In genomic region chr14:68589447-68590232, GRCh38 we compare ENCODE assay signal across 10 cellular contexts.
DNase-seq lines count a peak whose midpoint lies in the region; ATAC-seq and TF ChIP-seq lines count a peak whose summit lies in the region.
"Had no signal": no experiment of that assay in that cellular context is flagged by ENCODE, and none has a peak within 500 bp of the region (broad histone marks: within the 10 kb centered on the region; RNA-seq: fewer than 3 reads in every experiment).

No MANE protein-coding gene starts in this region.

- ATAC-seq in Right ventricle myocardium superior (ENCODE audit: poor library complexity): peak; percentile 77
- ATAC-seq: left lung had no signal

- POLR2A ChIA-PET in A673 (lab: Charles Lee; ENCODE audit: low non-redundant PET): interaction anchor here (0.6 kb wide), 1 partner anchor 53 kb away, joined by 3 read pairs; no protein-coding TSS in a partner anchor

- H3K36me3 ChIP-seq in A673 (ENCODE audit: insufficient read depth, low read length, poor library complexity, severe bottlenecking) (no peaks in the 10 kb centered on the region), ovary (no peaks in the 10 kb centered on the region), MG63 (no peaks in the 10 kb centered on the region)
- H3K36me3 ChIP-seq: left lung had no signal

- H3K9me3 Mint-ChIP-seq in CD14-positive monocyte: peaks cover 0 to 1% (median 0%) of the 10 kb centered on the region in 7 donors

- H3K27me3 ChIP-seq in A673 (replicated peaks; ENCODE audit: insufficient read depth, low read depth, low read length, poor library complexity): no peaks in the 10 kb centered on the region
- H3K27me3 ChIP-seq in ovary: no peaks in the 10 kb centered on the region
- H3K27me3 ChIP-seq in MG63: no peaks in the 10 kb centered on the region
- H3K27me3 ChIP-seq: left lung had no signal

- intact Hi-C loops in A673 (cut with micrococcal nuclease; ENCODE audit: unreplicated experiment): no loop called here
- intact Hi-C loops in Right ventricle myocardium superior (cut with DNase I): no loop called here
- intact Hi-C loops in ovary (cut with DNase I): loop anchor here in 1 of 4 donors (5.0 kb wide), 1 partner anchor 68 kb away; no protein-coding TSS in a partner anchor
- intact Hi-C loops in CD14-positive monocyte (cut with micrococcal nuclease): no loop called here

- TF ChIP-seq CTCF in A673 (conservative IDR thresholded peaks at IDR 0.05; ENCODE audit: low read depth, low read length) (no peak), ovary (IDR thresholded peaks at IDR 0.05) (no peak), CD14-positive monocyte (IDR thresholded peaks at IDR 0.05) (no peak)

- H3K9me3 ChIP-seq in A673 (ENCODE audit: low read depth, low read length, poor library complexity, severe bottlenecking) (no peaks in the 10 kb centered on the region), ovary (no peaks in the 10 kb centered on the region), MG63 (no peaks in the 10 kb centered on the region)
- H3K9me3 ChIP-seq: left lung had no signal

- H3K36me3 Mint-ChIP-seq in CD14-positive monocyte: peaks cover 0 to 6% of the 10 kb centered on the region in 2 donors

- H3K27ac ChIP-seq in A673 (ENCODE audit: low read depth, low read length, poor library complexity, severe bottlenecking): peak overlapping the region; percentile 68
- peak overlapping the region; percentile 33 to 87 for H3K27ac ChIP-seq in ovary

- peaks cover 60% of the 10 kb centered on the region for H3K4me1 ChIP-seq in A673 (ENCODE audit: insufficient read depth, low read length, poor library complexity, severe bottlenecking)
- H3K4me1 ChIP-seq in ovary (ENCODE audit: insufficient read depth): peaks cover 21% of the 10 kb centered on the region

- no TSS peak for BruUV-seq in A673 (replicated peaks; lab: Mats Ljungman, UMichigan)

- H3K4me3 Mint-ChIP-seq in CD14-positive monocyte: peak overlapping the region in 1 of 2 donors; percentile 3

- DNase-seq in A673 (ENCODE audit: low spot score) (peak; percentile 64), SK-N-DZ (ENCODE audit: low spot score) (peak; percentile 83), Right ventricle myocardium superior (peak; percentile 80), ovary (peak; percentile 71 to 87 (median 81)), amygdala (lab: John Stamatoyannopoulos, UW) (no peak), CD14-positive monocyte (ENCODE audit: low spot score) (no peak), MG63 (no peak), Ammon's horn (ENCODE audit: low spot score) (no peak)
- DNase-seq: ACHN, left lung had no signal

- WGBS in ovary, 3 donors: 20 to 27% (median 21%) methylated on average over 7 of the region's 7 CpGs

- no peak overlapping the region for H3K4me3 ChIP-seq in A673 (ENCODE audit: low read depth, low read length, poor library complexity, severe bottlenecking)
- H3K4me3 ChIP-seq in ovary: no peak overlapping the region
- no peak overlapping the region for H3K4me3 ChIP-seq in MG63
- H3K4me3 ChIP-seq: left lung had no signal

- TF ChIP-seq POLR2A in ovary (IDR thresholded peaks at IDR 0.05): no peak

- peaks cover 2 to 6% (median 4%) of the 10 kb centered on the region in 3 donors for H3K27me3 Mint-ChIP-seq in CD14-positive monocyte (ENCODE audit: low read depth in 3 of 3)

- peaks cover 26% of the 10 kb centered on the region for H3K4me1 Mint-ChIP-seq in CD14-positive monocyte

- peak overlapping the region in 2 of 7 donors; percentile 12 to 31 for H3K27ac Mint-ChIP-seq in CD14-positive monocyte

- CTCF ChIA-PET in A673 (lab: Charles Lee): interaction anchor here (0.6 kb wide), 1 partner anchor 93 kb away, joined by 3 read pairs; no protein-coding TSS in a partner anchor

- no peak for TF ChIP-seq EP300 in ovary (IDR thresholded peaks at IDR 0.05)

Comparison
In these comparisons a context has a peak if more than half of its experiments do, and no peak if none do; other contexts are left out.
1. DNase-seq: peak in A673 (single experiment), SK-N-DZ (single experiment), Right ventricle myocardium superior (single experiment) and ovary (5 of 5); none in amygdala (0 of 56), CD14-positive monocyte (single experiment), MG63 (single experiment) and Ammon's horn (single experiment).